ENCODE assay signal across 17 cellular contexts in genomic region chr16:49839462-49839825, GRCh38. TPM values are rescaled to one million over a fixed set of nuclear protein-coding genes. Genes with fewer than 3 reads are reported as not detected.
A peak's percentile ranks its signal among the peaks of the same experiment; 100 is the strongest.
DNase-seq lines count a peak whose midpoint lies in the region; ATAC-seq and TF ChIP-seq lines count a peak whose summit lies in the region.
"Had no signal": no experiment of that assay in that cellular context is flagged by ENCODE, and none has a peak within 500 bp of the region (broad histone marks: within the 10 kb centered on the region; RNA-seq: fewer than 3 reads in every experiment).

No MANE protein-coding gene starts in this region.

- peak overlapping the region; percentile 33 to 96 (median 46) for H3K27ac Mint-ChIP-seq in brain
- H3K27ac Mint-ChIP-seq: activated CD4-positive, alpha-beta memory T cell treated with anti-CD3 and anti-CD28 coated beads for 36 hours; activated naive CD4-positive, alpha-beta T cell treated with anti-CD3 and anti-CD28 coated beads, Interleukin-2, amount 50 U/mL, for 24 hours; activated T-cell treated with anti-CD3 and anti-CD28 coated beads, Interleukin-2, amount 50 U/mL, for 24 hours; dendritic cell treated with granulocyte-macrophage colony-stimulating factor and Interleukin-4, amounts not matched to agents 40 ng/mL and 50 ng/mL, for 4 days had no signal

- H3K9me3 ChIP-seq in HUES6 (ENCODE audit: control insufficient read depth, insufficient read depth, low read depth, low read length) (no peaks in the 10 kb centered on the region), lower lobe of right lung (no peaks in the 10 kb centered on the region), suprapubic skin (no peaks in the 10 kb centered on the region), stomach (no peaks in the 10 kb centered on the region)

- ATAC-seq in lower lobe of right lung (no peak), HG03108 (IDR thresholded peaks at IDR 0.05; ENCODE audit: unreplicated experiment) (no peak)

- H3K9ac ChIP-seq in HUES6 (ENCODE audit: low read length): peak overlapping the region; percentile 56

- no peaks in the 10 kb centered on the region for H3K36me3 Mint-ChIP-seq in brain
- H3K36me3 Mint-ChIP-seq: activated CD4-positive, alpha-beta memory T cell treated with anti-CD3 and anti-CD28 coated beads for 36 hours; activated naive CD4-positive, alpha-beta T cell treated with anti-CD3 and anti-CD28 coated beads, Interleukin-2, amount 50 U/mL, for 24 hours had no signal

- 40% methylated on average over 2 of the region's 11 CpGs for WGBS in suprapubic skin
- WGBS in stomach, 5 donors: 73 to 85% (median 80%) methylated on average over 8 to 11 of the region's 11 CpGs; no CpG with 5 or more reads in 1 of the 5 donors

- H3K4me1 ChIP-seq in HUES6 (ENCODE audit: control insufficient read depth, insufficient read depth, low read length) (peaks cover 64% of the 10 kb centered on the region), lower lobe of right lung (peaks cover 52% of the 10 kb centered on the region), suprapubic skin (peaks cover 35% of the 10 kb centered on the region), stomach (peaks cover 11 to 44% (median 29%) of the 10 kb centered on the region in 4 donors)

- TF ChIP-seq CTCF in brain (conservative IDR thresholded peaks at IDR 0.05) (no peak), lower lobe of right lung (IDR thresholded peaks at IDR 0.05) (no peak), suprapubic skin (IDR thresholded peaks at IDR 0.05) (no peak), stomach (IDR thresholded peaks at IDR 0.05) (no peak)

- DNase-seq in lower lobe of right lung: no peak
- no peak for DNase-seq in suprapubic skin (ENCODE audit: low spot score in 2 of 2)
- DNase-seq in stomach: no peak
- no peak for DNase-seq in HuH-7 (ENCODE audit: low spot score)
- DNase-seq: activated CD4-positive, alpha-beta memory T cell treated with anti-CD3 and anti-CD28 coated beads for 36 hours; activated T-cell treated with anti-CD3 and anti-CD28 coated beads, Interleukin-2, amount 50 U/mL, for 24 hours; AML-193; brain microvascular endothelial cell; kidney glomerular epithelial cell; NCI-H1105 treated with DMSO at 0.1 percent for 48 hours; stimulated activated CD4-positive, alpha-beta T cell treated with anti-CD3 and anti-CD28 coated beads, Interleukin-4, amount 100 ng/mL, for 1 hour had no signal

- no peaks in the 10 kb centered on the region for H3K9me3 Mint-ChIP-seq in brain
- H3K9me3 Mint-ChIP-seq: activated CD4-positive, alpha-beta memory T cell treated with anti-CD3 and anti-CD28 coated beads for 36 hours; activated naive CD4-positive, alpha-beta T cell treated with anti-CD3 and anti-CD28 coated beads, Interleukin-2, amount 50 U/mL, for 24 hours; activated T-cell treated with anti-CD3 and anti-CD28 coated beads, Interleukin-2, amount 50 U/mL, for 24 hours; dendritic cell treated with granulocyte-macrophage colony-stimulating factor and Interleukin-4, amounts not matched to agents 40 ng/mL and 50 ng/mL, for 4 days had no signal

- TF ChIP-seq EP300 in suprapubic skin (IDR thresholded peaks at IDR 0.05) (no peak), stomach (IDR thresholded peaks at IDR 0.05) (no peak)

- H3K27ac ChIP-seq in HUES6 (ENCODE audit: low read depth, low read length): no peak overlapping the region
- peak overlapping the region; percentile 62 for H3K27ac ChIP-seq in lower lobe of right lung
- H3K27ac ChIP-seq in suprapubic skin: peak overlapping the region; percentile 74
- H3K27ac ChIP-seq in stomach: peak overlapping the region in 2 of 5 donors; percentile 69 to 76
- H3K27ac ChIP-seq: brain microvascular endothelial cell had no signal

- no peaks in the 10 kb centered on the region for H3K36me3 ChIP-seq in HUES6 (ENCODE audit: control insufficient read depth, insufficient read depth, low read length)
- H3K36me3 ChIP-seq in lower lobe of right lung: no peaks in the 10 kb centered on the region
- H3K36me3 ChIP-seq in suprapubic skin: no peaks in the 10 kb centered on the region
- no peaks in the 10 kb centered on the region for H3K36me3 ChIP-seq in stomach
- H3K36me3 ChIP-seq: brain microvascular endothelial cell had no signal

- peaks cover 94% of the 10 kb centered on the region for H3K4me1 Mint-ChIP-seq in brain
- H3K4me1 Mint-ChIP-seq: activated naive CD4-positive, alpha-beta T cell treated with anti-CD3 and anti-CD28 coated beads, Interleukin-2, amount 50 U/mL, for 24 hours had no signal

- peak overlapping the region in 1 of 5 experiments; percentile 53 for H3K4me3 Mint-ChIP-seq in brain
- H3K4me3 Mint-ChIP-seq: activated CD4-positive, alpha-beta memory T cell treated with anti-CD3 and anti-CD28 coated beads for 36 hours; activated naive CD4-positive, alpha-beta T cell treated with anti-CD3 and anti-CD28 coated beads, Interleukin-2, amount 50 U/mL, for 24 hours; activated T-cell treated with anti-CD3 and anti-CD28 coated beads, Interleukin-2, amount 50 U/mL, for 24 hours; dendritic cell treated with granulocyte-macrophage colony-stimulating factor and Interleukin-4, amounts not matched to agents 40 ng/mL and 50 ng/mL, for 4 days had no signal

- H3K4me3 ChIP-seq in HUES6 (ENCODE audit: low read depth, low read length) (peak overlapping the region; percentile 54), lower lobe of right lung (no peak overlapping the region), suprapubic skin (no peak overlapping the region), stomach (peak overlapping the region in 1 of 4 donors; percentile 29)

- peaks cover 12% of the 10 kb centered on the region for H3K27me3 Mint-ChIP-seq in brain

- intact Hi-C loops in lower lobe of right lung (cut with DNase I) (no loop called here), stomach (cut with DNase I; ENCODE audit: low total_unique reads) (no loop called here)

- H3K27me3 ChIP-seq in HUES6 (ENCODE audit: control insufficient read depth, insufficient read depth, low read length) (no peaks in the 10 kb centered on the region), lower lobe of right lung (ENCODE audit: low read depth) (peaks cover 10% of the 10 kb centered on the region), suprapubic skin (peaks cover 18% of the 10 kb centered on the region), stomach (peaks cover 0 to 44% (median 16%) of the 10 kb centered on the region in 3 donors)

- TF ChIP-seq POLR2A in suprapubic skin (IDR thresholded peaks at IDR 0.05) (no peak), stomach (IDR thresholded peaks at IDR 0.05) (no peak)

RNA-seq across cellular contexts. Expression of gene ZNF423, which starts 16.5 kb away (rescaled TPM):
- polyA plus RNA-seq in brain (ENCODE audit: insufficient read depth, low read depth, low replicate concordance) (32.7 TPM), stomach (1 to 10 TPM in 1 of 3 donors, under 1 TPM in 2; 0.68 to 1.2 (median 0.81) TPM)
- total RNA-seq in lower lobe of right lung (10.7 TPM), suprapubic skin (1 to 10 TPM; 1.3 to 5.3 (median 1.9) TPM), stomach (1 to 10 TPM in 3 of 5 donors, under 1 TPM in 2; 0.29 to 3.5 (median 1.3) TPM)
- total RNA-seq: activated CD4-positive, alpha-beta memory T cell treated with anti-CD3 and anti-CD28 coated beads for 36 hours; LHCN-M2 had no signal
